20 cellular contexts compared by ENCODE assay signal in genomic region chr2:236593956-236594355, GRCh38. TPM values are rescaled to one million over a fixed set of nuclear protein-coding genes. Genes with fewer than 3 reads are reported as not detected.
A peak's percentile ranks its signal among the peaks of the same experiment; 100 is the strongest.
DNase-seq lines count a peak whose midpoint lies in the region; ATAC-seq, FAIRE-seq and TF ChIP-seq lines count a peak whose summit lies in the region.
"Had no signal": no experiment of that assay in that cellular context is flagged by ENCODE, and none has a peak within 500 bp of the region (broad histone marks: within the 10 kb centered on the region; RNA-seq: fewer than 3 reads in every experiment).

No MANE protein-coding gene starts in this region.

- TF ChIP-seq POLR2A in HepG2 (IDR thresholded peaks at IDR 0.05; ENCODE audit: insufficient read depth in 1 of 2, low read depth in 2 of 2, low read length in 2 of 2) (no peak), right lobe of liver (IDR thresholded peaks at IDR 0.05) (no peak), H1 (IDR thresholded peaks at IDR 0.05; ENCODE audit: control extremely low read depth in 1 of 2, low read depth in 2 of 2, low read length in 2 of 2) (no peak), testis (IDR thresholded peaks at IDR 0.05) (no peak)

- H4K20me1 ChIP-seq in HepG2 (ENCODE audit: insufficient read depth, low read length) = no peaks in the 10 kb centered on the region
- H4K20me1 ChIP-seq in H1 (replicated peaks in 1 of 2; ENCODE audit: control insufficient read depth in 1 of 2, insufficient read depth in 2 of 2, low read length in 2 of 2) = peaks cover 0 to 13% of the 10 kb centered on the region in 2 experiments

- intact Hi-C loops in HepG2 (cut with micrococcal nuclease; ENCODE audit: unreplicated experiment) (no loop called here), right lobe of liver (cut with DNase I) (no loop called here), testis (cut with DNase I; ENCODE audit: low total_unique reads) (no loop called here), heart right ventricle (cut with DNase I) (no loop called here)

- no peak overlapping the region for H4K8ac ChIP-seq in H1 (ENCODE audit: extremely low read depth, insufficient read depth, low read length)
- H4K8ac ChIP-seq in neuronal stem cell (ENCODE audit: low read depth, low read length) = no peak overlapping the region

- FAIRE-seq in HepG2 (lab: Jason Lieb, UNC) = peak; percentile 64
- FAIRE-seq in H1 (lab: Jason Lieb, UNC) = peak; percentile 50
- FAIRE-seq: A549, D721Med, G401.6, GM12892, GM18507, H54 had no signal

- in situ Hi-C loops in HepG2 (cut with HindIII; ENCODE audit: extremely low pct_ligation_motif_present, low pct_unique_long_range_greater_than_20kb) = no loop called here

- no peak overlapping the region for H4K5ac ChIP-seq in H1 (ENCODE audit: insufficient read length, low read depth, low read length)

- peak overlapping the region; percentile 6; the same call in 1 of the 2 replicates for H2BK20ac ChIP-seq in H1 (ENCODE audit: low read length)

- H3K9me3 ChIP-seq in HepG2 (ENCODE audit: low read length) (peaks cover 11% of the 10 kb centered on the region), right lobe of liver (peaks cover 0 to 5% (median 0%) of the 10 kb centered on the region in 4 donors), H1 (ENCODE audit: insufficient read depth in 2 of 2, low read depth in 1 of 2, low read length in 1 of 2) (no peaks in the 10 kb centered on the region), neuronal stem cell (replicated peaks in 1 of 2; ENCODE audit: control insufficient read depth in 2 of 2, insufficient read depth in 1 of 2, low read depth in 1 of 2, low read length in 2 of 2) (peaks cover 7% of the 10 kb centered on the region in 2 donors), testis (no peaks in the 10 kb centered on the region), heart right ventricle (no peaks in the 10 kb centered on the region)
- H3K9me3 ChIP-seq: Caco-2 had no signal

- no peak overlapping the region for H3K4ac ChIP-seq in H1 (replicated peaks; ENCODE audit: insufficient read length, low read depth, low read length)
- H3K4ac ChIP-seq in neuronal stem cell (ENCODE audit: low read length) = no peak overlapping the region

- TF ChIP-seq RAD21 in HepG2 (CRISPR knock-in tag; IDR thresholded peaks at IDR 0.05) (no peak), H1 (IDR thresholded peaks at IDR 0.05 in 1 of 2, conservative IDR thresholded peaks at IDR 0.05 in 1 of 2; ENCODE audit: low read depth in 2 of 2, low read length in 2 of 2) (no peak)

- no peak overlapping the region for H3K18ac ChIP-seq in H1 (ENCODE audit: extremely low read depth, low read length)
- no peak overlapping the region for H3K18ac ChIP-seq in neuronal stem cell (ENCODE audit: low read length)

- H2AK5ac ChIP-seq in H1 (ENCODE audit: low read depth, low read length) (peak overlapping the region; percentile 97; the same call in 1 of the 2 replicates), neuronal stem cell (ENCODE audit: low read depth, low read length) (peak overlapping the region; percentile 48)

- H3K4me1 ChIP-seq in HepG2 (ENCODE audit: insufficient read depth, low read length) (peaks cover 5% of the 10 kb centered on the region; the same call in 1 of the 2 replicates), right lobe of liver (no peaks in the 10 kb centered on the region), H1 (replicated peaks in 1 of 4; ENCODE audit: control insufficient read depth in 3 of 4, insufficient read depth in 4 of 4, low read length in 3 of 4) (no peaks in the 10 kb centered on the region), neuronal stem cell (ENCODE audit: control insufficient read depth in 2 of 2, insufficient read depth in 1 of 2, low read depth in 1 of 2, low read length in 2 of 2) (no peaks in the 10 kb centered on the region), testis (no peaks in the 10 kb centered on the region), heart right ventricle (peaks cover 0 to 34% (median 10%) of the 10 kb centered on the region in 9 donors)
- H3K4me1 ChIP-seq: A549, Caco-2 had no signal

- no TSS peak for BruUV-seq in HepG2 (replicated peaks; lab: Mats Ljungman, UMichigan)

- H2BK5ac ChIP-seq in H1 (ENCODE audit: low read depth, low read length) (no peak overlapping the region), neuronal stem cell (ENCODE audit: low read length) (no peak overlapping the region)

- H4K91ac ChIP-seq in H1 (replicated peaks; ENCODE audit: insufficient read length, low read length) (peak overlapping the region; percentile 45), neuronal stem cell (ENCODE audit: low read depth, low read length, poor library complexity) (no peak overlapping the region)

- H3K9ac ChIP-seq in HepG2 (ENCODE audit: insufficient read depth, low read depth, low read length) = no peak overlapping the region
- H3K9ac ChIP-seq in H1 (replicated peaks in 1 of 4; ENCODE audit: extremely low read depth in 1 of 4, low read depth in 3 of 4, low read length in 3 of 4) = peak overlapping the region in 1 of 4 experiments; percentile 16; a peak in 1 of 7 replicates
- H3K9ac ChIP-seq in neuronal stem cell (ENCODE audit: low read depth, low read length, poor library complexity) = peak overlapping the region; percentile 1
- H3K9ac ChIP-seq: GM23248 had no signal

- POLR2A ChIA-PET in HepG2 (lab: Yijun Ruan, JAX) = no interaction called here
- POLR2A ChIA-PET in H1 (lab: Charles Lee; ENCODE audit: partially characterized antibody) = no interaction called here

- H3K79me1 ChIP-seq in H1 (ENCODE audit: low read depth, low read length) (no peaks in the 10 kb centered on the region), neuronal stem cell (ENCODE audit: low read depth, low read length) (no peaks in the 10 kb centered on the region)

- CTCF ChIA-PET in HepG2 (lab: Yijun Ruan, JAX; ENCODE audit: low intra/inter-chr PET ratio, low total read pairs) = no interaction called here
- CTCF ChIA-PET in H1 (lab: Charles Lee; ENCODE audit: partially characterized antibody) = no interaction called here

- no peak overlapping the region for H3K4me3 ChIP-seq in HepG2 (replicated peaks in 1 of 3; ENCODE audit: insufficient read depth in 1 of 3, low read depth in 2 of 3, low read length in 3 of 3)
- H3K4me3 ChIP-seq in right lobe of liver = no peak overlapping the region
- no peak overlapping the region for H3K4me3 ChIP-seq in H1 (ENCODE audit: extremely low read depth in 1 of 4, insufficient read depth in 2 of 4, low read depth in 3 of 4, low read length in 4 of 4)
- peak overlapping the region in 1 of 2 donors; percentile 51 for H3K4me3 ChIP-seq in neuronal stem cell (ENCODE audit: low read length in 2 of 2)
- no peak overlapping the region for H3K4me3 ChIP-seq in testis
- no peak overlapping the region for H3K4me3 ChIP-seq in heart right ventricle
- H3K4me3 ChIP-seq: A549, GM23248 had no signal

- no peaks in the 10 kb centered on the region for H3K79me2 ChIP-seq in HepG2 (ENCODE audit: insufficient read depth, low read length)
- peaks cover 0 to 2% of the 10 kb centered on the region in 2 experiments; a peak in 1 of 4 replicates for H3K79me2 ChIP-seq in H1 (ENCODE audit: control insufficient read depth in 1 of 2, insufficient read depth in 2 of 2, low read length in 2 of 2)

- H3K27ac ChIP-seq in HepG2 (ENCODE audit: extremely low read length, insufficient read depth, low read length) (no peak overlapping the region), right lobe of liver (no peak overlapping the region), H1 (ENCODE audit: low read depth, low read length) (no peak overlapping the region), neuronal stem cell (replicated peaks; ENCODE audit: low read length) (no peak overlapping the region), testis (no peak overlapping the region), heart right ventricle (no peak overlapping the region)
- H3K27ac ChIP-seq: 22Rv1, A549, C4-2B, GM23248 had no signal

- DNase-seq in HepG2 (ENCODE audit: low spot score) = no peak
- DNase-seq in right lobe of liver = no peak
- no peak for DNase-seq in H1 (ENCODE audit: low read depth in 1 of 2, low spot score in 2 of 2)
- no peak for DNase-seq in neuronal stem cell (ENCODE audit: low spot score)
- DNase-seq in testis = no peak
- no peak for DNase-seq in heart right ventricle
- DNase-seq: AML-193; Caco-2; CD4-positive, alpha-beta T cell; GM23248; HCEC 1CT had no signal

- no peak for TF ChIP-seq EP300 in HepG2 (IDR thresholded peaks at IDR 0.05; ENCODE audit: low read depth in 2 of 2, low read length in 2 of 2)
- TF ChIP-seq EP300 in HepG2 (CRISPR knock-in tag; IDR thresholded peaks at IDR 0.05; ENCODE audit: borderline replicate concordance) = no peak
- TF ChIP-seq EP300 in H1 (IDR thresholded peaks at IDR 0.05; ENCODE audit: borderline replicate concordance in 1 of 2, low read depth in 2 of 2, low read length in 2 of 2) = no peak

- no peak for TF ChIP-seq CTCF in HepG2 (CRISPR knock-in tag; IDR thresholded peaks at IDR 0.05)
- TF ChIP-seq CTCF in right lobe of liver (IDR thresholded peaks at IDR 0.05) = no peak
- TF ChIP-seq CTCF in H1 (IDR thresholded peaks at IDR 0.05; ENCODE audit: control extremely low read depth in 1 of 3, insufficient read depth in 1 of 3, low read depth in 1 of 3, low read length in 3 of 3) = no peak
- TF ChIP-seq CTCF in testis (IDR thresholded peaks at IDR 0.05) = no peak
- no peak for TF ChIP-seq CTCF in heart right ventricle (IDR thresholded peaks at IDR 0.05)

- no peak for ATAC-seq in HepG2
- no peak for ATAC-seq in right lobe of liver
- no peak for ATAC-seq in HG03439 (IDR thresholded peaks at IDR 0.05; ENCODE audit: unreplicated experiment)
- no peak for ATAC-seq in heart right ventricle
- ATAC-seq: A549 had no signal

- H2AFZ ChIP-seq in HepG2 (ENCODE audit: low read length) (no peak overlapping the region), H1 (ENCODE audit: low read length) (no peak overlapping the region), neuronal stem cell (ENCODE audit: low read length) (no peak overlapping the region)
- H2AFZ ChIP-seq: GM23248 had no signal

- H2BK15ac ChIP-seq in H1 (ENCODE audit: low read length) = no peak overlapping the region
- no peak overlapping the region for H2BK15ac ChIP-seq in neuronal stem cell (ENCODE audit: low read length)

- H3K36me3 ChIP-seq in HepG2 (replicated peaks in 1 of 2; ENCODE audit: control insufficient read depth in 1 of 2, insufficient read depth in 2 of 2, low read length in 2 of 2) (no peaks in the 10 kb centered on the region), right lobe of liver (no peaks in the 10 kb centered on the region), H1 (ENCODE audit: control insufficient read depth in 2 of 4, insufficient read depth in 4 of 4, low read length in 3 of 4) (no peaks in the 10 kb centered on the region; a peak in 1 of 8 replicates), neuronal stem cell (replicated peaks in 1 of 2; ENCODE audit: control insufficient read depth in 2 of 2, insufficient read depth in 2 of 2, low read length in 2 of 2) (no peaks in the 10 kb centered on the region), testis (ENCODE audit: low read depth, missing control alignments) (no peaks in the 10 kb centered on the region), heart right ventricle (no peaks in the 10 kb centered on the region)

- H3K23me2 ChIP-seq in H1 (ENCODE audit: low read depth, low read length) = peaks cover 12% of the 10 kb centered on the region

- no peak overlapping the region for H3K4me2 ChIP-seq in HepG2 (ENCODE audit: low read depth, low read length)
- H3K4me2 ChIP-seq in H1 (ENCODE audit: insufficient read depth in 1 of 2, low read depth in 2 of 2, low read length in 2 of 2) = no peak overlapping the region
- H3K4me2 ChIP-seq in neuronal stem cell (ENCODE audit: insufficient read depth, low read length, poor library complexity, severe bottlenecking) = no peak overlapping the region
- H3K4me2 ChIP-seq: A549 had no signal

- H3K27me3 ChIP-seq in HepG2 (ENCODE audit: control insufficient read depth in 1 of 2, insufficient read depth in 2 of 2, low read length in 2 of 2) (peaks cover 0 to 26% of the 10 kb centered on the region in 2 experiments; a peak in 3 of 5 replicates), right lobe of liver (no peaks in the 10 kb centered on the region), H1 (replicated peaks in 1 of 4; ENCODE audit: control insufficient read depth in 3 of 4, extremely low read depth in 1 of 4, insufficient read depth in 3 of 4, low read length in 3 of 4) (no peaks in the 10 kb centered on the region), neuronal stem cell (ENCODE audit: control insufficient read depth in 3 of 3, insufficient read depth in 3 of 3, low read depth in 1 of 3, low read length in 3 of 3) (peaks cover 0 to 2% (median 0%) of the 10 kb centered on the region in 3 experiments), testis (no peaks in the 10 kb centered on the region), heart right ventricle (no peaks in the 10 kb centered on the region)

- H3K56ac ChIP-seq in H1 (replicated peaks; ENCODE audit: insufficient read length, low read depth, low read length) = peak overlapping the region; percentile 97

- H3K14ac ChIP-seq in H1 (ENCODE audit: insufficient read length) = no peak overlapping the region
- H3K14ac ChIP-seq in neuronal stem cell (ENCODE audit: low read length) = no peak overlapping the region

- no peak overlapping the region for H2BK12ac ChIP-seq in H1 (ENCODE audit: low read depth, low read length)
- no peak overlapping the region for H2BK12ac ChIP-seq in neuronal stem cell (ENCODE audit: low read length)

- H3K23ac ChIP-seq in H1 (ENCODE audit: insufficient read length) = no peak overlapping the region
- peak overlapping the region; percentile 28 for H3K23ac ChIP-seq in neuronal stem cell (ENCODE audit: low read depth, low read length, poor library complexity)

- H2BK120ac ChIP-seq in H1 (replicated peaks; ENCODE audit: low read depth, low read length) (no peak overlapping the region), neuronal stem cell (ENCODE audit: low read depth, low read length) (no peak overlapping the region)

RNA-seq across cellular contexts. Expression of gene ACKR3, which starts 24.3 kb away (rescaled TPM):
- total RNA-seq in HepG2 (2016; rRNA removed; fragmentation: Illumina TruSeq; extraction: Trizol) = not detected in 2 replicates
- total RNA-seq in HepG2 (2016; cell fraction: cytosol; rRNA removed; fragmentation: Illumina TruSeq; extraction: Trizol; ENCODE audit: low read depth) = not detected in 2 replicates
- not detected in 2 replicates for total RNA-seq in HepG2 (2016; cell fraction: insoluble cytoplasmic fraction; rRNA removed; fragmentation: Illumina TruSeq; extraction: Trizol)
- total RNA-seq in HepG2 (2016; cell fraction: membrane; rRNA removed; fragmentation: Illumina TruSeq; extraction: Trizol) = not detected in 2 replicates
- total RNA-seq in HepG2 (2016; cell fraction: nucleus; rRNA removed; fragmentation: Illumina TruSeq; extraction: Trizol) = not detected in 2 replicates
- 0.04 TPM in 1 of 2 replicates, not detected in the other for polyA plus RNA-seq in HepG2 (2011; rRNA removed)
- polyA plus RNA-seq in HepG2 (2011; cell fraction: cytosol; rRNA removed) = 0.03 TPM in 1 of 2 replicates, not detected in the other
- 0.23 TPM in 1 of 2 replicates, not detected in the other for polyA plus RNA-seq in HepG2 (2011; cell fraction: nucleus; rRNA removed)
- not detected in 2 replicates for polyA plus RNA-seq in HepG2 (2012)
- polyA plus RNA-seq in HepG2 (2016; cell fraction: cytosol; fragmentation: Illumina TruSeq; extraction: Trizol; ENCODE audit: low read depth) = not detected in 2 replicates
- not detected in 2 replicates for polyA plus RNA-seq in HepG2 (2016; cell fraction: insoluble cytoplasmic fraction; fragmentation: Illumina TruSeq; extraction: Trizol; ENCODE audit: low read depth)
- not detected in 2 replicates for polyA plus RNA-seq in HepG2 (2016; cell fraction: membrane; fragmentation: Illumina TruSeq; extraction: Trizol; ENCODE audit: low read depth)
- polyA plus RNA-seq in HepG2 (2016; cell fraction: nucleus; fragmentation: Illumina TruSeq; extraction: Trizol; ENCODE audit: insufficient read depth, low read depth) = not detected in 2 replicates
- polyA minus RNA-seq in HepG2 (2011; rRNA and poly(A)+ RNA removed; ENCODE audit: low replicate concordance) = 9.1 TPM in 1 of 2 replicates, not detected in the other
- polyA minus RNA-seq in HepG2 (2011; cell fraction: cytosol; rRNA and poly(A)+ RNA removed) = not detected in 2 replicates
- polyA minus RNA-seq in HepG2 (2011; cell fraction: nucleus; rRNA and poly(A)+ RNA removed) = not detected in 2 replicates
- total RNA-seq in right lobe of liver = 10 to 100 TPM in 2 of 6 experiments, 1 to 10 TPM in 3, under 1 TPM in 1; 0.66 to 57.0 (median 4.7) TPM
- total RNA-seq in H1 (2021; fragmentation: NEBNext Ultra II Directional; extraction: Animal tissue kit (Norgen Biotek cat#: 25700)) = 0.73 and 1.4 TPM in 2 replicates
- polyA plus RNA-seq in H1 (2011; rRNA removed) = 22.3 and 24.4 TPM in 2 replicates
- polyA plus RNA-seq in H1 (2011; cell fraction: cytosol; rRNA removed) = 13.8 TPM
- polyA plus RNA-seq in H1 (2011; cell fraction: nucleus; rRNA removed) = 20.1 TPM
- 2.5 to 3.7 TPM (median 2.9 TPM) in 4 replicates for polyA plus RNA-seq in H1 (2012, experiment 1 of 2)
- 3.0 TPM for polyA plus RNA-seq in H1 (2012, experiment 2 of 2)
- 1.8 TPM for polyA plus RNA-seq in H1 (2013, experiment 1 of 2)
- 1.9 TPM for polyA plus RNA-seq in H1 (2013, experiment 2 of 2)
- polyA minus RNA-seq in H1 (2011; rRNA and poly(A)+ RNA removed) = 16.7 and 31.3 TPM in 2 replicates
- 3.8 TPM for polyA minus RNA-seq in H1 (2011; cell fraction: cytosol; rRNA and poly(A)+ RNA removed)
- polyA minus RNA-seq in H1 (2011; cell fraction: nucleus; rRNA and poly(A)+ RNA removed) = 3.8 TPM
- 4.4 TPM for polyA plus RNA-seq in neuronal stem cell (2013, experiment 1 of 2)
- 4.3 TPM for polyA plus RNA-seq in neuronal stem cell (2013, experiment 2 of 2)
- total RNA-seq in testis = 10 to 100 TPM; 22.8 to 35.5 TPM
- polyA plus RNA-seq in testis (ENCODE audit: insufficient read depth, low read depth, low replicate concordance) = 52.8 TPM
- 100 to 1,000 TPM in 1 of 10 donors, 10 to 100 TPM in 9; 17.7 to 102 (median 49.3) TPM for total RNA-seq in heart right ventricle
- polyA plus RNA-seq in heart right ventricle = 10 to 100 TPM; 18.5 to 23.2 TPM
